In the genomic region with DNA sequence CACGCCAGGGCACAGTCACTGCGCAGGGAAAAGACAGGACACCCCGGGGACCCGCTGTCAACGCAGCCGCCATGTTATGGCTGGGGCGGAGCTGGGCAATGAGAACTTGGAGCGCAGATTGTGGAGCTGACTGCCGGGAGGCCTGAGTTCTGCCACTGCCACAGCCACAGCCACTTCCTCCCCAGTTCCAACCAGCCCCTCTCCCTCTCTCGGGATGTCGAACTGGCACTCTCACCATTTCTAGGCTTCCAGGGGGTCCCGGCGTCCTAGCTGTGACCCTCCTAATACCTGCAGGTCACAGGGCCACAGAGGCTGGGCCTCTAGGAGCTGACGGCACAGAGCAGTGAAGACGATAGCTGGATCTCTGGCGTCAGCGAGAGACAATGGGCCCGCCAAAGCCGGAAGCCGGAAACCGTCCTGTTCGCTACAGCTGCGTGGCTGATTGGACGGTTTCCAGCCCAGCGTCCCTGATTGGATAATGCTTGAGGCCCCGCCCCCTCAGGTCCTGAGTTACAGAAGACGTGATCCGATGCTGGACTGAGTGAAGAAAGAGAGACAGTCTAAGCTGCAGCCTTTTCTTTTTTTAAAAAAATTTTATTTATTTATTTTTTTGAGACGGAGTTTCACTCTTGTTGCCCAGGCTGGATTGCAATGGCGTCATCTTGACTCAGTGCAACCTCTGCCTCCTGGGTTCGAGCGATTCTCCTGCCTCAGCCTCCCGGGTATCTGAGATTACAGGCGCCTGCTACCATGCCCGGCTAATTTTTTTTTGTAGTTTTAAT, we compare ENCODE assay signal across 7 cellular contexts. TPM values are rescaled to one million over a fixed set of nuclear protein-coding genes. Genes with fewer than 3 reads are reported as not detected.
DNase-seq lines count a peak whose midpoint lies in the region; ATAC-seq, FAIRE-seq and TF ChIP-seq lines count a peak whose summit lies in the region.

A gene (minus strand): TSS at position 385 of the 782 bp plus-strand sequence. CDS start 147 bp downstream, at position 238.

- peaks cover 34% of the 10 kb centered on the region for H3K79me2 ChIP-seq in keratinocyte (ENCODE audit: control insufficient read depth, insufficient read depth, low read length)

- peak within 1 kb of the TSS; percentile 91 for H3K9ac ChIP-seq in keratinocyte (ENCODE audit: control insufficient read depth, extremely low read depth, insufficient read depth, low read length)

- dilution Hi-C loops in keratinocyte (cut with MboI; ENCODE audit: extremely low pct_ligation_motif_present, low sequenced_read_pairs): no loop called here

- no peaks in the 10 kb centered on the region for H4K20me1 ChIP-seq in keratinocyte (ENCODE audit: control insufficient read depth, extremely low read depth, insufficient read depth, low read length)

- ATAC-seq in GM18517 (IDR thresholded peaks at IDR 0.05; ENCODE audit: unreplicated experiment) (peak; percentile 89), HG03039 (IDR thresholded peaks at IDR 0.05; ENCODE audit: unreplicated experiment) (peak; percentile 81)

- H3K27ac ChIP-seq in keratinocyte (ENCODE audit: control insufficient read depth, insufficient read depth, low read length): peak within 1 kb of the TSS; percentile 91

- H3K27me3 ChIP-seq in keratinocyte (ENCODE audit: control insufficient read depth, extremely low read depth, insufficient read depth, low read length): no peaks in the 10 kb centered on the region

- peak; percentile 48 for FAIRE-seq in keratinocyte (lab: Jason Lieb, UNC)

- H2AFZ ChIP-seq in keratinocyte (ENCODE audit: control insufficient read depth, low read length): peak within 1 kb of the TSS; percentile 99

- no peaks in the 10 kb centered on the region for H3K4me1 ChIP-seq in keratinocyte (ENCODE audit: control insufficient read depth, extremely low read depth, insufficient read depth, low read length)

- peak within 1 kb of the TSS; percentile 81 for H3K4me2 ChIP-seq in keratinocyte (ENCODE audit: control insufficient read depth, extremely low read depth, insufficient read depth, low read depth, low read length)

- H3K9me1 ChIP-seq in keratinocyte (ENCODE audit: control insufficient read depth, extremely low read depth, insufficient read depth, low read length): no peaks in the 10 kb centered on the region

- peak within 1 kb of the TSS; percentile 55 to 93 (median 92) for H3K4me3 ChIP-seq in keratinocyte (ENCODE audit: control insufficient read depth in 2 of 3, extremely low read depth in 1 of 3, insufficient read depth in 2 of 3, low read depth in 1 of 3, low read length in 3 of 3)

- H3K36me3 ChIP-seq in keratinocyte (ENCODE audit: control insufficient read depth in 2 of 2, extremely low read depth in 1 of 2, insufficient read depth in 2 of 2, low read length in 2 of 2): peaks cover 0 to 6% of the 10 kb centered on the region in 2 experiments

- H3K9me3 ChIP-seq in keratinocyte (ENCODE audit: control insufficient read depth, low read depth, low read length): peaks cover 5% of the 10 kb centered on the region

- TF ChIP-seq CTCF in keratinocyte (optimal IDR thresholded peaks at IDR 0.05 in 1 of 3, IDR thresholded peaks at IDR 0.05 in 1 of 3, conservative IDR thresholded peaks at IDR 0.05 in 1 of 3; ENCODE audit: extremely low read depth in 1 of 3, insufficient read depth in 2 of 3, low read length in 3 of 3): no peak

- peak; percentile 96 for DNase-seq in NCI-H2171 treated with DMSO at 0.1 percent for 48 hours (lab: John Stamatoyannopoulos, UW)
- DNase-seq in activated CD4-positive, alpha-beta T cell treated with anti-CD3 and anti-CD28 coated beads for 24 hours (ENCODE audit: low read depth in 2 of 2): peak; percentile 94 to 96
- DNase-seq in cerebellum (ENCODE audit: low spot score): peak; percentile 94
- peak; percentile 71 for DNase-seq in keratinocyte (ENCODE audit: low read depth, low spot score)
- peak; percentile 94 to 97 (median 95) for DNase-seq in stimulated activated CD4-positive, alpha-beta T cell treated with anti-CD3 and anti-CD28 coated beads, Interleukin-12 subunit alpha, Interleukin-12 subunit beta, amount 100 ng/mL, for 48 hours (ENCODE audit: low read depth in 2 of 3, low spot score in 1 of 3)

RNA-seq across cellular contexts. Expression of the gene that starts here (rescaled TPM):
- total RNA-seq in cerebellum: 65.9 TPM
- polyA plus RNA-seq in keratinocyte: 5.6 to 9.7 TPM (median 8.7 TPM) in 3 replicates
- polyA plus RNA-seq in keratinocyte (2011; ENCODE audit: low read depth): 6.2 TPM
- 5.4 and 8.3 TPM in 2 replicates for polyA plus RNA-seq in keratinocyte (2011; cell fraction: cytosol; rRNA removed)
- polyA plus RNA-seq in keratinocyte (2011; cell fraction: nucleus; rRNA removed): 13.8 and 16.5 TPM in 2 replicates
- 5.5 and 9.0 TPM in 2 replicates for polyA plus RNA-seq in keratinocyte (2012; ENCODE audit: low replicate concordance)
- polyA minus RNA-seq in keratinocyte: 12.3 to 12.9 TPM (median 12.8 TPM) in 3 replicates
- 8.6 TPM for polyA minus RNA-seq in keratinocyte (2011; cell fraction: cytosol; rRNA and poly(A)+ RNA removed)
- 14.6 and 26.1 TPM in 2 replicates for polyA minus RNA-seq in keratinocyte (2011; cell fraction: nucleus; rRNA and poly(A)+ RNA removed)

Comparison
In these comparisons a context has a peak if more than half of its experiments do, and no peak if none do; other contexts are left out.
1. Peak in every context shown above with its lines: DNase-seq, ATAC-seq, H3K4me3 ChIP-seq and H3K27ac ChIP-seq.